1 cellular context compared by ENCODE assay signal in genomic region chr11:77191823-77192495, GRCh38.
TF ChIP-seq lines count a peak whose summit lies in the region.

No MANE protein-coding gene starts in this region.

TF ChIP-seq in H1, 55 proteins besides CTCF, POLR2A, EP300 and RAD21 (continued from another document):
- TF ChIP-seq CHD7 (IDR thresholded peaks at IDR 0.05; ENCODE audit: insufficient replicate concordance, low read length) (no peak), ATF2 (IDR thresholded peaks at IDR 0.05; ENCODE audit: low read length) (0 out of 2 replicates have a peak, but pooled peaks have one; percentile 50), USF2 (IDR thresholded peaks at IDR 0.05; ENCODE audit: low read length) (no peak; the same call in 1 of the 2 replicates), NRF1 (IDR thresholded peaks at IDR 0.05; ENCODE audit: low read depth, low read length) (no peak), EZH2 (IDR thresholded peaks at IDR 0.05; ENCODE audit: low read depth, low read length, severe bottlenecking) (no peak), TEAD4 (IDR thresholded peaks at IDR 0.05; ENCODE audit: low read depth, low read length) (no peak), GABPA (IDR thresholded peaks at IDR 0.05; ENCODE audit: borderline replicate concordance, insufficient read depth, low read length) (peak; percentile 31; the same call in 1 of the 2 replicates), RBBP5 (IDR thresholded peaks at IDR 0.05; ENCODE audit: borderline replicate concordance, low read depth, low read length) (no peak), CHD2 (IDR thresholded peaks at IDR 0.05; ENCODE audit: low read length) (no peak), GTF2F1 (IDR thresholded peaks at IDR 0.05; ENCODE audit: borderline replicate concordance, low read depth, low read length) (0 out of 2 replicates have a peak, but pooled peaks have one; percentile 55), CHD1 (IDR thresholded peaks at IDR 0.05; ENCODE audit: low read depth, low read length) (no peak), FOSL1 (IDR thresholded peaks at IDR 0.05; ENCODE audit: insufficient read depth, low read depth, low read length) (no peak), TBP (IDR thresholded peaks at IDR 0.05; ENCODE audit: low read depth, low read length) (peak; percentile 42; the same call in 1 of the 2 replicates), SIX5 (IDR thresholded peaks at IDR 0.05; ENCODE audit: low read depth, low read length) (no peak), POU5F1 (IDR thresholded peaks at IDR 0.05; ENCODE audit: low read depth, low read length) (no peak), JUND (IDR thresholded peaks at IDR 0.05; ENCODE audit: low read length) (0 out of 2 replicates have a peak, but pooled peaks have one; percentile 58), ASH2L (IDR thresholded peaks at IDR 0.05; ENCODE audit: low read length) (no peak), BACH1 (IDR thresholded peaks at IDR 0.05; ENCODE audit: low read length) (no peak), SIN3A (conservative IDR thresholded peaks at IDR 0.05 in 1 of 2, IDR thresholded peaks at IDR 0.05 in 1 of 2; ENCODE audit: low read depth in 1 of 2, low read length in 2 of 2) (peak in 1 of 2 experiments; percentile 48; a peak in 1 of 4 replicates), YY1 (IDR thresholded peaks at IDR 0.05; ENCODE audit: low read depth, low read length) (peak; percentile 87), CEBPB (IDR thresholded peaks at IDR 0.05; ENCODE audit: low read depth, low read length) (no peak), CREB1 (IDR thresholded peaks at IDR 0.05) (peak; percentile 83), SP2 (IDR thresholded peaks at IDR 0.05; ENCODE audit: low read length) (no peak), E2F6 (IDR thresholded peaks at IDR 0.05) (peak; percentile 95), RNF2 (IDR thresholded peaks at IDR 0.05; ENCODE audit: borderline replicate concordance, low read depth, low read length, missing control alignments, poor library complexity, severe bottlenecking) (no peak), SRF (IDR thresholded peaks at IDR 0.05; ENCODE audit: low read depth, low read length) (no peak), SP1 (IDR thresholded peaks at IDR 0.05; ENCODE audit: low read depth, low read length) (no peak), ATF3 (IDR thresholded peaks at IDR 0.05; ENCODE audit: insufficient read depth, low read depth, low read length) (peak; percentile 24; the same call in 1 of the 2 replicates), RFX5 (IDR thresholded peaks at IDR 0.05; ENCODE audit: borderline replicate concordance, low read depth, low read length) (no peak), TCF12 (IDR thresholded peaks at IDR 0.05; ENCODE audit: low read depth, low read length) (peak; percentile 76; the same call in 1 of the 2 replicates), BRCA1 (IDR thresholded peaks at IDR 0.05; ENCODE audit: low read depth, low read length) (no peak), CBX5 (IDR thresholded peaks at IDR 0.05; ENCODE audit: low read depth, low read length) (no peak), SIRT6 (IDR thresholded peaks at IDR 0.05; ENCODE audit: low read length) (no peak), CBX8 (IDR thresholded peaks at IDR 0.05; ENCODE audit: borderline replicate concordance, low read depth, low read length) (no peak), SP4 (IDR thresholded peaks at IDR 0.05; ENCODE audit: low read length) (no peak), RXRA (IDR thresholded peaks at IDR 0.05; ENCODE audit: insufficient read depth, low read depth, low read length) (no peak), POLR2AphosphoS5 (IDR thresholded peaks at IDR 0.05; ENCODE audit: low read depth, low read length) (peak; percentile 27; the same call in 1 of the 2 replicates), BCL11A (IDR thresholded peaks at IDR 0.05; ENCODE audit: low read depth in 2 of 2, low read length in 2 of 2) (no peak), CTBP2 (IDR thresholded peaks at IDR 0.05; ENCODE audit: borderline replicate concordance, insufficient read depth, insufficient read length, low read length) (no peak), HDAC2 (IDR thresholded peaks at IDR 0.05; ENCODE audit: borderline replicate concordance in 1 of 2, low read depth in 2 of 2, low read length in 2 of 2) (no peak; a peak in 1 of 4 replicates), ZNF274 (IDR thresholded peaks at IDR 0.05; ENCODE audit: borderline replicate concordance, extremely low read depth, low read length) (no peak), EGR1 (IDR thresholded peaks at IDR 0.05; ENCODE audit: borderline replicate concordance, low read depth, low read length) (peak; percentile 50; the same call in 1 of the 2 replicates), KDM5A (IDR thresholded peaks at IDR 0.05; ENCODE audit: low read length) (no peak), NANOG (IDR thresholded peaks at IDR 0.05; ENCODE audit: insufficient read depth, low read depth, low read length, poor library complexity, severe bottlenecking) (no peak), TAF1 (IDR thresholded peaks at IDR 0.05; ENCODE audit: low read depth, low read length) (no peak), KDM1A (IDR thresholded peaks at IDR 0.05; ENCODE audit: borderline replicate concordance, low read length) (no peak), PHF8 (conservative IDR thresholded peaks at IDR 0.05; ENCODE audit: low read depth, low read length) (no peak), MAFK (IDR thresholded peaks at IDR 0.05; ENCODE audit: low read depth, low read length) (no peak), JUN (IDR thresholded peaks at IDR 0.05; ENCODE audit: low read depth, low read length) (no peak), SUZ12 (IDR thresholded peaks at IDR 0.05; ENCODE audit: low read length) (no peak), TAF7 (optimal IDR thresholded peaks at IDR 0.05; ENCODE audit: borderline replicate concordance, low read depth, low read length) (no peak), MAX (IDR thresholded peaks at IDR 0.05) (peak; percentile 98)
